In genomic region chr13:50365300-50365682, GRCh38 we compare ENCODE assay signal across 8 cellular contexts.
DNase-seq lines count a peak whose midpoint lies in the region; ATAC-seq and TF ChIP-seq lines count a peak whose summit lies in the region.
"Had no signal": no experiment of that assay in that cellular context is flagged by ENCODE, and none has a peak within 500 bp of the region (broad histone marks: within the 10 kb centered on the region; RNA-seq: fewer than 3 reads in every experiment).

No MANE protein-coding gene starts in this region.

- peaks cover 40% of the 10 kb centered on the region for H3K4me1 Mint-ChIP-seq in activated naive CD8-positive, alpha-beta T cell treated with anti-CD3 and anti-CD28 coated beads, Interleukin-2, amount 50 U/mL, for 24 hours
- peaks cover 31% of the 10 kb centered on the region for H3K4me1 Mint-ChIP-seq in nephron progenitor cell

- DNase-seq in LNCaP clone FGC (ENCODE audit: low read depth) (no peak), nephron progenitor cell (no peak), DMS114 treated with DMSO at 0.1 percent for 48 hours (lab: John Stamatoyannopoulos, UW; ENCODE audit: unreplicated experiment) (no peak), suprapubic skin (ENCODE audit: low spot score in 2 of 2) (no peak), NCI-H524 (lab: John Stamatoyannopoulos, UW) (no peak)
- no peak for DNase-seq in activated naive CD8-positive, alpha-beta T cell treated with anti-CD3 and anti-CD28 coated beads, Interleukin-2, amount 50 U/mL, for 24 hours

- H3K27me3 ChIP-seq in suprapubic skin: no peaks in the 10 kb centered on the region

- no peak for TF ChIP-seq POLR2A in suprapubic skin (IDR thresholded peaks at IDR 0.05)

- no peak overlapping the region for H3K27ac ChIP-seq in suprapubic skin

- WGBS in suprapubic skin: 72% methylated on average over 2 of the region's 2 CpGs

- no peak for TF ChIP-seq CTCF in LNCaP clone FGC (IDR thresholded peaks at IDR 0.05; ENCODE audit: control insufficient read depth, extremely low read depth, insufficient read depth)
- no peak for TF ChIP-seq CTCF in nephron progenitor cell (IDR thresholded peaks at IDR 0.05)
- no peak for TF ChIP-seq CTCF in suprapubic skin (IDR thresholded peaks at IDR 0.05)

- peak; percentile 17 for ATAC-seq in GM19438 (IDR thresholded peaks at IDR 0.05; ENCODE audit: low read depth, unreplicated experiment)
- ATAC-seq in activated naive CD8-positive, alpha-beta T cell treated with anti-CD3 and anti-CD28 coated beads, Interleukin-2, amount 50 U/mL, for 24 hours: peak; percentile 12

- peak overlapping the region; percentile 74 for H3K27ac Mint-ChIP-seq in activated naive CD8-positive, alpha-beta T cell treated with anti-CD3 and anti-CD28 coated beads, Interleukin-2, amount 50 U/mL, for 24 hours
- peak overlapping the region; percentile 18 for H3K27ac Mint-ChIP-seq in nephron progenitor cell

- no peaks in the 10 kb centered on the region for H3K4me1 ChIP-seq in suprapubic skin

- H3K27me3 Mint-ChIP-seq in activated naive CD8-positive, alpha-beta T cell treated with anti-CD3 and anti-CD28 coated beads, Interleukin-2, amount 50 U/mL, for 24 hours: peaks cover 17% of the 10 kb centered on the region
- H3K27me3 Mint-ChIP-seq in nephron progenitor cell (ENCODE audit: low read depth, poor library complexity): peaks cover 5% of the 10 kb centered on the region
- H3K27me3 Mint-ChIP-seq: brain had no signal

- no peak overlapping the region for H3K4me3 Mint-ChIP-seq in activated naive CD8-positive, alpha-beta T cell treated with anti-CD3 and anti-CD28 coated beads, Interleukin-2, amount 50 U/mL, for 24 hours
- no peak overlapping the region for H3K4me3 Mint-ChIP-seq in nephron progenitor cell
- H3K4me3 Mint-ChIP-seq: brain had no signal

- TF ChIP-seq EP300 in suprapubic skin (IDR thresholded peaks at IDR 0.05): no peak

- no peaks in the 10 kb centered on the region for H3K36me3 ChIP-seq in suprapubic skin

- H3K4me3 ChIP-seq in LNCaP clone FGC (ENCODE audit: low read depth, low read length): peak overlapping the region; percentile 1; the same call in 1 of the 2 replicates
- H3K4me3 ChIP-seq in suprapubic skin: no peak overlapping the region

- H3K36me3 Mint-ChIP-seq in activated naive CD8-positive, alpha-beta T cell treated with anti-CD3 and anti-CD28 coated beads, Interleukin-2, amount 50 U/mL, for 24 hours (ENCODE audit: low read depth): no peaks in the 10 kb centered on the region
- H3K36me3 Mint-ChIP-seq in nephron progenitor cell (ENCODE audit: low read depth): no peaks in the 10 kb centered on the region
- H3K36me3 Mint-ChIP-seq: brain had no signal

- no peaks in the 10 kb centered on the region for H3K9me3 ChIP-seq in suprapubic skin

- H3K9me3 Mint-ChIP-seq in activated naive CD8-positive, alpha-beta T cell treated with anti-CD3 and anti-CD28 coated beads, Interleukin-2, amount 50 U/mL, for 24 hours: no peaks in the 10 kb centered on the region
- H3K9me3 Mint-ChIP-seq in nephron progenitor cell: no peaks in the 10 kb centered on the region
- H3K9me3 Mint-ChIP-seq: brain had no signal
